In the genomic region with DNA sequence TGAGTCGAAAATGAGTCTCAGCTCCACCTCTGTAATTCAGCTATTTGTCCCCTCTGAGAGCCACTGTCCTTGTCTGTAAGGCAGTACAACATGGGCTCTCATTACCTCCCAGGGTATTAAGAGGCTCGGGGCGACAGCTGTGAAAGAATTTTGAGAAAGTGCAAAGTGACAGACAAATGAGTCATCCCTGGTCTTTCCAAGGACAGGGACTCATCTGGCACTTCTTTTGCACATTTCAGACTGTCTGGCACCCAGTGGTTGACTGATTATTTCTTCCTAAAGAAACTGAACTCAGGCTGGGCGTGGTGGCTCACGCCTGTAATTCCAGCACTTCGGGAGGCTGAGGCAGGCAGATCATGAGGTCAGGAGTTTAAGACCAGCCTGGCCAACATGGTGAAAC, we compare ENCODE assay signal across 11 cellular contexts.
DNase-seq lines count a peak whose midpoint lies in the region; ATAC-seq, FAIRE-seq and TF ChIP-seq lines count a peak whose summit lies in the region.
"Had no signal": no experiment of that assay in that cellular context is flagged by ENCODE, and none has a peak within 500 bp of the region (broad histone marks: within the 10 kb centered on the region; RNA-seq: fewer than 3 reads in every experiment).

No MANE protein-coding gene starts in this region.

- H3K36me3 Mint-ChIP-seq in HFFc6 (ENCODE audit: low read depth): peaks cover 4% of the 10 kb centered on the region
- H3K36me3 Mint-ChIP-seq in astrocyte (ENCODE audit: low read depth, unreplicated experiment): peaks cover 8% of the 10 kb centered on the region
- no peaks in the 10 kb centered on the region for H3K36me3 Mint-ChIP-seq in natural killer cell

- no peak for ATAC-seq in SK-N-SH treated with all-trans-retinoic acid at 6 μM for 48 hours
- ATAC-seq in natural killer cell: peak; percentile 65 to 74 (median 68)
- no peak for ATAC-seq in HG02938 (IDR thresholded peaks at IDR 0.05; ENCODE audit: unreplicated experiment)

- H4K20me1 ChIP-seq in SK-N-SH (ENCODE audit: insufficient read depth) (no peaks in the 10 kb centered on the region), astrocyte (ENCODE audit: insufficient read depth, low read length) (peaks cover 80% of the 10 kb centered on the region)

- H3K27me3 Mint-ChIP-seq in HFFc6 (ENCODE audit: insufficient read depth) (no peaks in the 10 kb centered on the region; the same call in 1 of the 2 replicates), astrocyte (ENCODE audit: low read depth, unreplicated experiment) (no peaks in the 10 kb centered on the region), natural killer cell (ENCODE audit: low read depth in 2 of 2) (no peaks in the 10 kb centered on the region)
- H3K27me3 Mint-ChIP-seq: brain had no signal

- H3K4me3 ChIP-seq in SK-N-SH (ENCODE audit: low read depth in 2 of 2, low read length in 1 of 2): no peak overlapping the region
- H3K4me3 ChIP-seq in astrocyte (ENCODE audit: insufficient read depth, low read depth, low read length): no peak overlapping the region
- H3K4me3 ChIP-seq in spleen: no peak overlapping the region

- H3K27me3 ChIP-seq in SK-N-SH (ENCODE audit: insufficient read depth) (no peaks in the 10 kb centered on the region), astrocyte (ENCODE audit: insufficient read depth, low read length) (no peaks in the 10 kb centered on the region), spleen (replicated peaks in 1 of 7) (no peaks in the 10 kb centered on the region)

- intact Hi-C loops in natural killer cell (cut with micrococcal nuclease) (no loop called here), spleen (cut with DNase I; ENCODE audit: low total_unique reads) (no loop called here)

- peaks cover 7% of the 10 kb centered on the region for H3F3A ChIP-seq in SK-N-SH (replicated peaks; ENCODE audit: insufficient read depth)

- TF ChIP-seq RAD21 in SK-N-SH (IDR thresholded peaks at IDR 0.05; ENCODE audit: low read length): no peak

- H3K4me1 Mint-ChIP-seq in HFFc6 (ENCODE audit: low read depth): peaks cover 41% of the 10 kb centered on the region
- H3K4me1 Mint-ChIP-seq in astrocyte (ENCODE audit: low read depth, unreplicated experiment): peaks cover 35% of the 10 kb centered on the region
- peaks cover 38 to 45% of the 10 kb centered on the region in 2 donors for H3K4me1 Mint-ChIP-seq in natural killer cell

- H2AFZ ChIP-seq in SK-N-SH (ENCODE audit: low read depth) (no peak overlapping the region), astrocyte (ENCODE audit: low read depth, low read length) (no peak overlapping the region)

- POLR2A ChIA-PET in SK-N-SH (lab: Yijun Ruan, JAX): no interaction called here

- no peaks in the 10 kb centered on the region for H3K9me3 Mint-ChIP-seq in HFFc6
- H3K9me3 Mint-ChIP-seq in astrocyte (ENCODE audit: unreplicated experiment): no peaks in the 10 kb centered on the region
- H3K9me3 Mint-ChIP-seq in natural killer cell: no peaks in the 10 kb centered on the region
- H3K9me3 Mint-ChIP-seq: brain had no signal

- H3K36me3 ChIP-seq in SK-N-SH (replicated peaks in 1 of 2; ENCODE audit: control insufficient read depth in 1 of 2, insufficient read depth in 2 of 2, low read length in 1 of 2) (no peaks in the 10 kb centered on the region), astrocyte (ENCODE audit: insufficient read depth, low read length) (no peaks in the 10 kb centered on the region), spleen (no peaks in the 10 kb centered on the region)

- H3K27ac Mint-ChIP-seq in HFFc6: peak overlapping the region; percentile 91
- peak overlapping the region; percentile 53 for H3K27ac Mint-ChIP-seq in astrocyte (ENCODE audit: unreplicated experiment)
- no peak overlapping the region for H3K27ac Mint-ChIP-seq in natural killer cell

- TF ChIP-seq POLR2A in spleen (IDR thresholded peaks at IDR 0.05): no peak

- H3K9me2 ChIP-seq in SK-N-SH: no peaks in the 10 kb centered on the region

- H3K9me3 ChIP-seq in SK-N-SH (no peaks in the 10 kb centered on the region), astrocyte (ENCODE audit: insufficient read depth, low read depth, low read length) (no peaks in the 10 kb centered on the region), spleen (no peaks in the 10 kb centered on the region)

- TF ChIP-seq EP300 in SK-N-SH (IDR thresholded peaks at IDR 0.05; ENCODE audit: borderline replicate concordance in 1 of 2, low read depth in 1 of 2, low read length in 1 of 2): no peak

- TF ChIP-seq CTCF in SK-N-SH (IDR thresholded peaks at IDR 0.05) (no peak), HFFc6 (IDR thresholded peaks at IDR 0.05) (no peak), astrocyte (IDR thresholded peaks at IDR 0.05; ENCODE audit: insufficient read depth, low read depth, low read length) (no peak), natural killer cell (IDR thresholded peaks at IDR 0.05) (no peak), spleen (IDR thresholded peaks at IDR 0.05 in 8 of 11, conservative IDR thresholded peaks at IDR 0.05 in 3 of 11) (no peak)

- H3K27ac ChIP-seq in SK-N-SH (ENCODE audit: low read depth in 2 of 2, low read length in 1 of 2) (peak overlapping the region in 1 of 2 experiments; percentile 95; a peak in 2 of 4 replicates), astrocyte (ENCODE audit: low read depth, low read length) (no peak overlapping the region), spleen (no peak overlapping the region)

- peaks cover 5 to 9% of the 10 kb centered on the region in 2 experiments; a peak in 2 of 4 replicates for H3K4me1 ChIP-seq in SK-N-SH (ENCODE audit: control insufficient read depth in 1 of 2, insufficient read depth in 2 of 2, low read depth in 1 of 2, low read length in 1 of 2)
- peaks cover 21% of the 10 kb centered on the region for H3K4me1 ChIP-seq in astrocyte (ENCODE audit: insufficient read depth, low read length)
- H3K4me1 ChIP-seq in spleen: peaks cover 7 to 95% (median 46%) of the 10 kb centered on the region in 6 donors

- H3K9ac ChIP-seq in SK-N-SH (no peak overlapping the region), astrocyte (ENCODE audit: low read length) (no peak overlapping the region)

- 46% methylated on average over 4 of the region's 6 CpGs for WGBS in SK-N-SH (ENCODE audit: low lambda C conversion rate)
- 57 to 82% (median 74%) methylated on average over 6 of the region's 6 CpGs for WGBS in spleen, 5 donors

- FAIRE-seq in astrocyte (lab: Jason Lieb, UNC): peak; percentile 49

- H3K79me2 ChIP-seq in SK-N-SH (ENCODE audit: insufficient read depth): peaks cover 70% of the 10 kb centered on the region
- peaks cover 88% of the 10 kb centered on the region for H3K79me2 ChIP-seq in astrocyte (ENCODE audit: insufficient read depth, low read length)

- CTCF ChIA-PET in SK-N-SH (lab: Yijun Ruan, JAX): interaction anchor here (0.7 to 1.2 kb wide), 2 partner anchors 18 to 191 kb away, joined by 3 to 4 read pairs; partner anchors contain the start of gene BIK

- no peak overlapping the region for H3K4me2 ChIP-seq in SK-N-SH
- H3K4me2 ChIP-seq in astrocyte (ENCODE audit: low read length): no peak overlapping the region

- H3K4me3 Mint-ChIP-seq in HFFc6: peak overlapping the region; percentile 57; the same call in 1 of the 2 replicates
- no peak overlapping the region for H3K4me3 Mint-ChIP-seq in astrocyte (ENCODE audit: unreplicated experiment)
- no peak overlapping the region for H3K4me3 Mint-ChIP-seq in natural killer cell
- H3K4me3 Mint-ChIP-seq: brain had no signal

- no peak for DNase-seq in SK-N-SH
- DNase-seq in HFFc6: peak; percentile 41
- DNase-seq in astrocyte (ENCODE audit: low read depth): peak; percentile 20
- no peak for DNase-seq in natural killer cell
- no peak for DNase-seq in DMS114 treated with DMSO at 0.1 percent for 48 hours (lab: John Stamatoyannopoulos, UW; ENCODE audit: unreplicated experiment)
- no peak for DNase-seq in spleen
- DNase-seq: activated CD4-positive, CD25-positive, alpha-beta regulatory T cell treated with anti-CD3 and anti-CD28 coated beads, Interleukin-2, amount 50 U/mL, for 72 hours; NCI-H774 had no signal

TF ChIP-seq in SK-N-SH, 30 proteins besides CTCF, POLR2A, EP300 and RAD21 (continues in another document):
- TF ChIP-seq RFX5 (IDR thresholded peaks at IDR 0.05; ENCODE audit: low read length) (no peak), TCF12 (IDR thresholded peaks at IDR 0.05) (peak; percentile 25; the same call in 1 of the 2 replicates), JUND (IDR thresholded peaks at IDR 0.05) (no peak), RCOR1 (IDR thresholded peaks at IDR 0.05; ENCODE audit: low read length) (no peak), EZH2phosphoT487 (IDR thresholded peaks at IDR 0.05; ENCODE audit: borderline replicate concordance, low read depth) (no peak)

TF ChIP-seq in SK-N-SH treated with all-trans-retinoic acid at 6 μM for 48 hours, 23 proteins besides CTCF, POLR2A, EP300 and RAD21 (continues in another document):
- TF ChIP-seq, protein P1, sequence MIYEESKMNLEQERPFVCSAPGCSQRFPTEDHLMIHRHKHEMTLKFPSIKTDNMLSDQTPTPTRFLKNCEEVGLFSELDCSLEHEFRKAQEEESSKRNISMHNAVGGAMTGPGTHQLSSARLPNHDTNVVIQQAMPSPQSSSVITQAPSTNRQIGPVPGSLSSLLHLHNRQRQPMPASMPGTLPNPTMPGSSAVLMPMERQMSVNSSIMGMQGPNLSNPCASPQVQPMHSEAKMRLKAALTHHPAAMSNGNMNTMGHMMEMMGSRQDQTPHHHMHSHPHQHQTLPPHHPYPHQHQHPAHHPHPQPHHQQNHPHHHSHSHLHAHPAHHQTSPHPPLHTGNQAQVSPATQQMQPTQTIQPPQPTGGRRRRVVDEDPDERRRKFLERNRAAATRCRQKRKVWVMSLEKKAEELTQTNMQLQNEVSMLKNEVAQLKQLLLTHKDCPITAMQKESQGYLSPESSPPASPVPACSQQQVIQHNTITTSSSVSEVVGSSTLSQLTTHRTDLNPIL (CRISPR knock-in tag; IDR thresholded peaks at IDR 0.05; ENCODE audit: low read depth): no peak
- TF ChIP-seq SNAI2 (CRISPR knock-in tag; IDR thresholded peaks at IDR 0.05): no peak
- TF ChIP-seq ZC3H10 (CRISPR knock-in tag; IDR thresholded peaks at IDR 0.05): no peak
- TF ChIP-seq POU6F1 (CRISPR knock-in tag; IDR thresholded peaks at IDR 0.05; ENCODE audit: borderline replicate concordance, low read depth): no peak
- TF ChIP-seq PPARA (CRISPR knock-in tag; IDR thresholded peaks at IDR 0.05; ENCODE audit: borderline replicate concordance): no peak
- TF ChIP-seq ZNF70 (CRISPR knock-in tag; IDR thresholded peaks at IDR 0.05): no peak
- no peak for TF ChIP-seq GLIS3 (CRISPR knock-in tag; IDR thresholded peaks at IDR 0.05)
- no peak for TF ChIP-seq ESRRG (CRISPR knock-in tag; IDR thresholded peaks at IDR 0.05)

Comparison
In these comparisons a context has a peak if more than half of its experiments do, and no peak if none do; other contexts are left out.
1. DNase-seq: peak in HFFc6 (single experiment) and astrocyte (single experiment); none in SK-N-SH (single experiment), natural killer cell (single experiment), DMS114 treated with DMSO at 0.1 percent for 48 hours (single experiment) and spleen (single experiment).
2. ATAC-seq: peak in natural killer cell (3 of 3); none in SK-N-SH treated with all-trans-retinoic acid at 6 μM for 48 hours (single experiment) and HG02938 (single experiment).
3. H3K27ac Mint-ChIP-seq: peak in HFFc6 (single experiment) and astrocyte (single experiment); none in natural killer cell (0 of 2).